Comparison of ENCODE assay signal across 1 cellular context in the genomic region with DNA sequence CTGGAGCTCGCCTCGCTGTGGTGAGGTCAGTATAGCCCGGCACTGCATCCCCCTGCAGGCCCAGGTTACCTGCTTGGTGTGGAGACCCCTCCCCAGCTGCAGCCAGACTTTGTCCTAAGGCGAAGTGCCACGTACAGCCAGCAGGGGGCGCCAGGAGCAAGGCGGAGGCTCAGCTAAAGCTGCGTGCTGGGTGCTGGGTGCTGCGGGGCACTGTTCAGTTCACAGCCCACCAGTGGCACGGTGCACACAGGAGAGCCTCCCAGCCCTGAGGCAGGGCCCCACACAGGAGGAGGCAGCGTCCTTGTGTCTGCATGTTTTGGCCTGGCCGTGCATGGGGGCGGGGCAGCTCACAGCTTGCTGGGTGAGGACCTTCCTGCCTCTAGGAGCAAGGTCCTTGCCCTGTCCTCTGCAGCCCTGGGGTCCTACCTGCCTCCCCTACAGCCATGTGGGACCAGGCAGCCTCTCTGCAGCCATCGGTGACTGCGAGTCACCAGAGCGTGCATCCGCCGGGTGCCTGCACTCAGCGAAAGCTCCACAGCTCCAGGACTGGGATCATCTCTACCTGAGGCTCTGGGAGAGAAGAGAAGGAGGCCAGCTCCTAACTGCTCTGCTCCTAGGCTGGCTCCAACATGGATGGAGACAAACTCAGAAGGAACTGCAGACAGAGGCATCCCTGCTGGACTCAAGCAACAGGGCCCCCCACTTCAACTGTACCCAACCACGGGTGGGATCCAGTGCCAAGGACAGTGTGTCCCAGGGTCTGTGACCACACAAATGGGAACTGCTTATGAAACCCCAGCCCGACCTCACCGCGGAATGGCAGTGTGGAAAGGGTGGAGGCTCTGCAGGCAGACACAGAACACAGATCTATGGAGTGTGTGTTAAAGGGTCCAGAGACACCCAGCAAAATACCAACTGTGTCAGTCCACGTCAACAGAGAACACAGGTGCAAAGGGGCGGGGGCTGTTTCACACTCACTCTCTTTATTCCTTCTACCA.
A peak's percentile ranks its signal among the peaks of the same experiment; 100 is the strongest.
TF ChIP-seq lines count a peak whose summit lies in the region.

No MANE protein-coding gene starts in this region.

TF ChIP-seq in HepG2, 621 proteins besides CTCF, POLR2A, EP300 and RAD21 (continued from another document and continues in another):
- TF ChIP-seq ZBTB4 (CRISPR knock-in tag; IDR thresholded peaks at IDR 0.05; ENCODE audit: borderline replicate concordance) (peak; percentile 99), ZNF121 (CRISPR knock-in tag; IDR thresholded peaks at IDR 0.05) (peak; percentile 98), RFX5 (IDR thresholded peaks at IDR 0.05; ENCODE audit: low read depth, low read length) (no peak), MAFG (CRISPR knock-in tag; IDR thresholded peaks at IDR 0.05) (no peak), PCBP1 (IDR thresholded peaks at IDR 0.05; ENCODE audit: borderline replicate concordance, low read depth, low read length) (0 out of 2 replicates have a peak, but pooled peaks have one; percentile 59), SP2 (CRISPR knock-in tag; IDR thresholded peaks at IDR 0.05) (no peak; the same call in 1 of the 2 replicates), ZNF83 (CRISPR knock-in tag; IDR thresholded peaks at IDR 0.05; ENCODE audit: borderline replicate concordance) (peak; percentile 69; the same call in 1 of the 2 replicates), CENPX (CRISPR knock-in tag; IDR thresholded peaks at IDR 0.05) (no peak), XBP1 (CRISPR knock-in tag; IDR thresholded peaks at IDR 0.05) (no peak), HMG20B (CRISPR knock-in tag; conservative IDR thresholded peaks at IDR 0.05) (peak; percentile 85; the same call in 1 of the 2 replicates), RNF219 (CRISPR knock-in tag; IDR thresholded peaks at IDR 0.05) (no peak), ZSCAN9 (CRISPR knock-in tag; IDR thresholded peaks at IDR 0.05; ENCODE audit: borderline replicate concordance) (peak; percentile 68; the same call in 1 of the 2 replicates), NCOA5 (CRISPR knock-in tag; IDR thresholded peaks at IDR 0.05) (no peak), ZNF510 (CRISPR knock-in tag; IDR thresholded peaks at IDR 0.05; ENCODE audit: low read depth) (peak; percentile 57; the same call in 1 of the 2 replicates), ZNF225 (CRISPR knock-in tag; IDR thresholded peaks at IDR 0.05) (peak; percentile 62; the same call in 1 of the 2 replicates), KAT8 (CRISPR knock-in tag; IDR thresholded peaks at IDR 0.05) (peak; percentile 65; the same call in 1 of the 2 replicates), SNAPC4 (CRISPR knock-in tag; IDR thresholded peaks at IDR 0.05) (peak; percentile 79; the same call in 1 of the 2 replicates), ZNF572 (CRISPR knock-in tag; IDR thresholded peaks at IDR 0.05) (0 out of 2 replicates have a peak, but pooled peaks have one; percentile 2), ARNTL (CRISPR knock-in tag; IDR thresholded peaks at IDR 0.05) (peak; percentile 85; the same call in 1 of the 2 replicates), RAD51 (IDR thresholded peaks at IDR 0.05; ENCODE audit: borderline replicate concordance) (no peak), ARNT (IDR thresholded peaks at IDR 0.05) (no peak), THYN1 (CRISPR knock-in tag; IDR thresholded peaks at IDR 0.05; ENCODE audit: borderline replicate concordance, low read depth) (no peak), FIP1L1 (IDR thresholded peaks at IDR 0.05; ENCODE audit: borderline replicate concordance, insufficient read depth, low read depth, low read length) (no peak), RFX1 (IDR thresholded peaks at IDR 0.05) (no peak)
- TF ChIP-seq, protein P1, sequence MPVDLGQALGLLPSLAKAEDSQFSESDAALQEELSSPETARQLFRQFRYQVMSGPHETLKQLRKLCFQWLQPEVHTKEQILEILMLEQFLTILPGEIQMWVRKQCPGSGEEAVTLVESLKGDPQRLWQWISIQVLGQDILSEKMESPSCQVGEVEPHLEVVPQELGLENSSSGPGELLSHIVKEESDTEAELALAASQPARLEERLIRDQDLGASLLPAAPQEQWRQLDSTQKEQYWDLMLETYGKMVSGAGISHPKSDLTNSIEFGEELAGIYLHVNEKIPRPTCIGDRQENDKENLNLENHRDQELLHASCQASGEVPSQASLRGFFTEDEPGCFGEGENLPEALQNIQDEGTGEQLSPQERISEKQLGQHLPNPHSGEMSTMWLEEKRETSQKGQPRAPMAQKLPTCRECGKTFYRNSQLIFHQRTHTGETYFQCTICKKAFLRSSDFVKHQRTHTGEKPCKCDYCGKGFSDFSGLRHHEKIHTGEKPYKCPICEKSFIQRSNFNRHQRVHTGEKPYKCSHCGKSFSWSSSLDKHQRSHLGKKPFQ (CRISPR knock-in tag; IDR thresholded peaks at IDR 0.05; ENCODE audit: insufficient replicate concordance), result peak; percentile 51
- TF ChIP-seq, protein P2, sequence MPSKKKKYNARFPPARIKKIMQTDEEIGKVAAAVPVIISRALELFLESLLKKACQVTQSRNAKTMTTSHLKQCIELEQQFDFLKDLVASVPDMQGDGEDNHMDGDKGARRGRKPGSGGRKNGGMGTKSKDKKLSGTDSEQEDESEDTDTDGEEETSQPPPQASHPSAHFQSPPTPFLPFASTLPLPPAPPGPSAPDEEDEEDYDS (CRISPR knock-in tag; IDR thresholded peaks at IDR 0.05), result peak; percentile 72; the same call in 1 of the 2 replicates
- TF ChIP-seq, protein P3, sequence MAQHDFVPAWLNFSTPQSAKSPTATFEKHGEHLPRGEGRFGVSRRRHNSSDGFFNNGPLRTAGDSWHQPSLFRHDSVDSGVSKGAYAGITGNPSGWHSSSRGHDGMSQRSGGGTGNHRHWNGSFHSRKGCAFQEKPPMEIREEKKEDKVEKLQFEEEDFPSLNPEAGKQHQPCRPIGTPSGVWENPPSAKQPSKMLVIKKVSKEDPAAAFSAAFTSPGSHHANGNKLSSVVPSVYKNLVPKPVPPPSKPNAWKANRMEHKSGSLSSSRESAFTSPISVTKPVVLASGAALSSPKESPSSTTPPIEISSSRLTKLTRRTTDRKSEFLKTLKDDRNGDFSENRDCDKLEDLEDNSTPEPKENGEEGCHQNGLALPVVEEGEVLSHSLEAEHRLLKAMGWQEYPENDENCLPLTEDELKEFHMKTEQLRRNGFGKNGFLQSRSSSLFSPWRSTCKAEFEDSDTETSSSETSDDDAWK (CRISPR knock-in tag; IDR thresholded peaks at IDR 0.05), result no peak
- TF ChIP-seq, protein P4, sequence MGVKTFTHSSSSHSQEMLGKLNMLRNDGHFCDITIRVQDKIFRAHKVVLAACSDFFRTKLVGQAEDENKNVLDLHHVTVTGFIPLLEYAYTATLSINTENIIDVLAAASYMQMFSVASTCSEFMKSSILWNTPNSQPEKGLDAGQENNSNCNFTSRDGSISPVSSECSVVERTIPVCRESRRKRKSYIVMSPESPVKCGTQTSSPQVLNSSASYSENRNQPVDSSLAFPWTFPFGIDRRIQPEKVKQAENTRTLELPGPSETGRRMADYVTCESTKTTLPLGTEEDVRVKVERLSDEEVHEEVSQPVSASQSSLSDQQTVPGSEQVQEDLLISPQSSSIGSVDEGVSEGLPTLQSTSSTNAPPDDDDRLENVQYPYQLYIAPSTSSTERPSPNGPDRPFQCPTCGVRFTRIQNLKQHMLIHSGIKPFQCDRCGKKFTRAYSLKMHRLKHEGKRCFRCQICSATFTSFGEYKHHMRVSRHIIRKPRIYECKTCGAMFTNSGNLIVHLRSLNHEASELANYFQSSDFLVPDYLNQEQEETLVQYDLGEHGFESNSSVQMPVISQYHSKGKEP (CRISPR knock-in tag; IDR thresholded peaks at IDR 0.05), result no peak
- TF ChIP-seq, protein P5, sequence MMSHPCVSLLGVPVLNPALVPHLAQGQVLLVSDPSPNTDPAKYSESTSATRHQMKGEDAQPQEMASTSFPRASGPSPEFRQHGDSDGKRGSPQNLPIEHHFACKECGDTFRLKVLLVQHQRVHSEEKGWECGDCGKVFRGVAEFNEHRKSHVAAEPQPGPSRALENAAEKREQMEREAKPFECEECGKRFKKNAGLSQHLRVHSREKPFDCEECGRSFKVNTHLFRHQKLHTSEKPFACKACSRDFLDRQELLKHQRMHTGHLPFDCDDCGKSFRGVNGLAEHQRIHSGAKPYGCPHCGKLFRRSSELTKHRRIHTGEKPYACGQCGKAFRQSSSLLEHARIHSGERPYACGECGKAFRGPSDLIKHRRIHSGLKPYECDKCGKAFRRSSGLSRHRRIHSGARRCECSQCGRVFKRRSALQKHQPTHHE (CRISPR knock-in tag; IDR thresholded peaks at IDR 0.05; ENCODE audit: borderline replicate concordance), result peak; percentile 62; the same call in 1 of the 2 replicates
- TF ChIP-seq, protein P6, sequence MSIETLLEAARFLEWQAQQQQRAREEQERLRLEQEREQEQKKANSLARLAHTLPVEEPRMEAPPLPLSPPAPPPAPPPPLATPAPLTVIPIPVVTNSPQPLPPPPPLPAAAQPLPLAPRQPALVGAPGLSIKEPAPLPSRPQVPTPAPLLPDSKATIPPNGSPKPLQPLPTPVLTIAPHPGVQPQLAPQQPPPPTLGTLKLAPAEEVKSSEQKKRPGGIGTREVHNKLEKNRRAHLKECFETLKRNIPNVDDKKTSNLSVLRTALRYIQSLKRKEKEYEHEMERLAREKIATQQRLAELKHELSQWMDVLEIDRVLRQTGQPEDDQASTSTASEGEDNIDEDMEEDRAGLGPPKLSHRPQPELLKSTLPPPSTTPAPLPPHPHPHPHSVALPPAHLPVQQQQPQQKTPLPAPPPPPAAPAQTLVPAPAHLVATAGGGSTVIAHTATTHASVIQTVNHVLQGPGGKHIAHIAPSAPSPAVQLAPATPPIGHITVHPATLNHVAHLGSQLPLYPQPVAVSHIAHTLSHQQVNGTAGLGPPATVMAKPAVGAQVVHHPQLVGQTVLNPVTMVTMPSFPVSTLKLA (IDR thresholded peaks at IDR 0.05), result peak; percentile 56
